ENCODE assay signal across 28 cellular contexts in genomic region chr2:16117021-16117700, GRCh38.
"Had no signal": no experiment of that assay in that cellular context is flagged by ENCODE, and none has a peak within 500 bp of the region (broad histone marks: within the 10 kb centered on the region; RNA-seq: fewer than 3 reads in every experiment).

No MANE protein-coding gene starts in this region.

- FAIRE-seq: colon, endometrium, endothelial cell of umbilical vein, frontal cortex had no signal

- H3K9me3 ChIP-seq: colonic mucosa, esophagus muscularis mucosa, gastrocnemius medialis had no signal

- H3K4me3 ChIP-seq: colonic mucosa, coronary artery, dorsolateral prefrontal cortex, esophagus muscularis mucosa, esophagus squamous epithelium, gastrocnemius medialis, gastroesophageal sphincter, heart left ventricle, heart right ventricle had no signal

- H3K4me1 ChIP-seq: colonic mucosa, esophagus muscularis mucosa, esophagus squamous epithelium, foreskin keratinocyte, gastrocnemius medialis, gastroesophageal sphincter, heart left ventricle, heart right ventricle had no signal

- ATAC-seq: effector memory CD8-positive, alpha-beta T cell; esophagus mucosa; foreskin keratinocyte; gastrocnemius medialis; gastroesophageal sphincter; heart left ventricle; heart right ventricle had no signal

- H3K36me3 ChIP-seq: colonic mucosa, esophagus muscularis mucosa, esophagus squamous epithelium, gastrocnemius medialis, gastroesophageal sphincter, heart left ventricle, heart right ventricle had no signal

- DNase-seq: colonic mucosa; cortex of kidney; dermis blood vessel endothelial cell; dorsolateral prefrontal cortex; effector CD4-positive, alpha-beta T cell; effector CD8-positive, alpha-beta T cell; effector memory CD4-positive, alpha-beta T cell; effector memory CD8-positive, alpha-beta T cell; endodermal cell; erythroblast; esophagus squamous epithelium; foreskin fibroblast; foreskin keratinocyte; foreskin melanocyte; gastrocnemius medialis; glutamatergic neuron; head of caudate nucleus; heart left ventricle; heart right ventricle had no signal

- H3K27ac ChIP-seq: colonic mucosa, coronary artery, dorsolateral prefrontal cortex, epithelial cell of prostate, esophagus muscularis mucosa, esophagus squamous epithelium, foreskin keratinocyte, gastrocnemius medialis, gastroesophageal sphincter, heart left ventricle, heart right ventricle had no signal

- H3K27me3 ChIP-seq: colonic mucosa, dorsolateral prefrontal cortex, esophagus muscularis mucosa, esophagus squamous epithelium, foreskin keratinocyte, gastrocnemius medialis, gastroesophageal sphincter had no signal
